Comparison of ENCODE assay signal across 13 cellular contexts in the genomic region with DNA sequence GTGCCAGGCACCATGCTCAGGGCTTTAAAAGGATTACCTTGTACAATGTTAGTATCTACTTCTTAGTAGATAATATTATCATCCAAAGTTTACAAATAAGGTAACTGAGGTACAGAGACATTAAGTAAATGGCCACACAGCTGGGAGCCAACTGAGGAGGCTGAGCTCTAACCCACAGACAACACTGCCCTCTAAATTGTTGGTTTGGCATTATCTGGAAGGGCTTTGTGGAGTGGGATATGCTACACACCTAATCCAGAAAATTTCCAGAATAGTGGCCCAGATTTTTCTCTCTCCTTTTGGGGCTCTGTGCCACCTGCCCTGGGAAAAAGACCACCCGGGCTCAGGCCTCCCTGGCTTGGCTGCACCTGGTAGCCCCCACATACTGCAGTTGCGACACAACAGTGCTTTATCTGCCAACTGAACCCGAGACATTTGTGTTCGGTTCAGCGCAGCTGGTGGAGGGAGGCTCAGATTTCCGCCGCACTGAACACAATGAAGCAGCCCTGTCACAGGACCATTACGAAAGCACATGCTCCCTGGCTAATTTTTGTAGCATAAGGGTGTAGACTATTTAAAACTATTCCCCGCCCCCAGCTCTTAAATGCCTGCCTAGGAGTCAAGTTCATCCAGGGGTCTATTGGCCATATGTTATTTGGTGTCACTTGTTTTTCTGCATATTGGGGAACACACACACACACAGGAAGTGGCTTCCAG.
DNase-seq lines count a peak whose midpoint lies in the region; ATAC-seq, FAIRE-seq and TF ChIP-seq lines count a peak whose summit lies in the region.
"Had no signal": no experiment of that assay in that cellular context is flagged by ENCODE, and none has a peak within 500 bp of the region (broad histone marks: within the 10 kb centered on the region; RNA-seq: fewer than 3 reads in every experiment).

No MANE protein-coding gene starts in this region.

- no peak overlapping the region for H2BK120ac ChIP-seq in mesenchymal stem cell (ENCODE audit: low read depth, low read length)

- no peaks in the 10 kb centered on the region for H3K36me3 ChIP-seq in mesenchymal stem cell (ENCODE audit: control insufficient read depth in 1 of 2, insufficient read depth in 2 of 2, low read depth in 1 of 2, low read length in 2 of 2)

- H3K27ac ChIP-seq in caudate nucleus (ENCODE audit: low read depth, low read length) (peak overlapping the region; percentile 14), mesenchymal stem cell (ENCODE audit: low read length, poor library complexity, severe bottlenecking) (no peak overlapping the region)
- H3K27ac ChIP-seq in CD4-positive, alpha-beta T cell (ENCODE audit: low read depth, low read length): no peak overlapping the region
- H3K27ac ChIP-seq: SK-N-MC had no signal

- H2AFZ ChIP-seq in mesenchymal stem cell (ENCODE audit: low read depth, low read length): no peak overlapping the region

- H3K27me3 Mint-ChIP-seq in stimulated activated naive CD8-positive, alpha-beta T cell treated with anti-CD3 and anti-CD28 coated beads, Interleukin-15, amount 100 ng/mL, for 72 hours: no peaks in the 10 kb centered on the region
- H3K27me3 Mint-ChIP-seq in CD4-positive, alpha-beta T cell: no peaks in the 10 kb centered on the region
- H3K27me3 Mint-ChIP-seq: activated CD4-positive, alpha-beta memory T cell treated with anti-CD3 and anti-CD28 coated beads, Interleukin-2, amount 10 ng/mL, durations not matched to agents 7 days and 5 days; B cell had no signal

- H3K27ac Mint-ChIP-seq in stimulated activated naive CD8-positive, alpha-beta T cell treated with anti-CD3 and anti-CD28 coated beads, Interleukin-15, amount 100 ng/mL, for 72 hours: no peak overlapping the region
- H3K27ac Mint-ChIP-seq in CD4-positive, alpha-beta T cell: no peak overlapping the region
- H3K27ac Mint-ChIP-seq: activated CD4-positive, alpha-beta memory T cell treated with anti-CD3 and anti-CD28 coated beads, Interleukin-2, amount 10 ng/mL, durations not matched to agents 7 days and 5 days; B cell had no signal

- H2BK5ac ChIP-seq in mesenchymal stem cell (ENCODE audit: low read depth, low read length, poor library complexity, severe bottlenecking): no peak overlapping the region

- no peak overlapping the region for H3K14ac ChIP-seq in mesenchymal stem cell (ENCODE audit: low read length in 2 of 2)

- FAIRE-seq in H54 (lab: Jason Lieb, UNC): no peak

- POLR2A ChIA-PET in CD4-positive, alpha-beta T cell (lab: Charles Lee): no interaction called here

- no peaks in the 10 kb centered on the region for H3K79me1 ChIP-seq in mesenchymal stem cell (replicated peaks; ENCODE audit: low read length, poor library complexity, severe bottlenecking)

- peaks cover 0 to 7% of the 10 kb centered on the region in 2 donors for H3K9me3 Mint-ChIP-seq in stimulated activated naive CD8-positive, alpha-beta T cell treated with anti-CD3 and anti-CD28 coated beads, Interleukin-15, amount 100 ng/mL, for 72 hours
- H3K9me3 Mint-ChIP-seq in CD4-positive, alpha-beta T cell: no peaks in the 10 kb centered on the region

- no peak overlapping the region for H4K91ac ChIP-seq in mesenchymal stem cell (ENCODE audit: low read length)

- H2AK5ac ChIP-seq in mesenchymal stem cell (ENCODE audit: low read length, severe bottlenecking): no peak overlapping the region

- CTCF ChIA-PET in CD4-positive, alpha-beta T cell (lab: Charles Lee): no interaction called here

- intact Hi-C loops in CD4-positive, alpha-beta T cell (cut with DNase I, micrococcal nuclease): no loop called here

- no peak overlapping the region for H3K4ac ChIP-seq in mesenchymal stem cell (ENCODE audit: low read depth in 1 of 2, low read length in 2 of 2)

- WGBS in mesenchymal stem cell: 82% methylated on average over 7 of the region's 9 CpGs

- no peaks in the 10 kb centered on the region for H3K27me3 ChIP-seq in mesenchymal stem cell (ENCODE audit: control insufficient read depth in 1 of 2, insufficient read depth in 1 of 2, low read length in 2 of 2)
- H3K27me3 ChIP-seq in CD4-positive, alpha-beta T cell (ENCODE audit: control insufficient read depth, insufficient read depth, low read length): no peaks in the 10 kb centered on the region

- no peak overlapping the region for H2BK12ac ChIP-seq in mesenchymal stem cell (ENCODE audit: low read length in 2 of 2)

- no peak overlapping the region for H3K4me2 ChIP-seq in mesenchymal stem cell (ENCODE audit: low read length, poor library complexity, severe bottlenecking)

- no peaks in the 10 kb centered on the region for H3K36me3 Mint-ChIP-seq in CD4-positive, alpha-beta T cell (ENCODE audit: low read depth)

- H3K23ac ChIP-seq in mesenchymal stem cell (ENCODE audit: low read length in 2 of 2): no peak overlapping the region

- no peaks in the 10 kb centered on the region for H3K9me3 ChIP-seq in mesenchymal stem cell (ENCODE audit: control insufficient read depth, low read length)
- no peaks in the 10 kb centered on the region for H3K9me3 ChIP-seq in CD4-positive, alpha-beta T cell (ENCODE audit: control insufficient read depth, low read length)

- DNase-seq in Ammon's horn (ENCODE audit: low spot score) (peak; percentile 59), NCI-H2081 (lab: John Stamatoyannopoulos, UW) (peak; percentile 67 to 81), caudate nucleus (lab: John Stamatoyannopoulos, UW) (peak in 32 of 61 donors; percentile 1 to 60 (median 20)), mesenchymal stem cell (peak; percentile 30), H54 (ENCODE audit: insufficient read length, low spot score) (no peak)
- DNase-seq in stimulated activated naive CD8-positive, alpha-beta T cell treated with anti-CD3 and anti-CD28 coated beads, Interleukin-15, amount 100 ng/mL, for 72 hours: no peak
- no peak for DNase-seq in CD4-positive, alpha-beta T cell
- DNase-seq: activated CD4-positive, alpha-beta memory T cell treated with anti-CD3 and anti-CD28 coated beads, Interleukin-2, amount 10 ng/mL, durations not matched to agents 7 days and 5 days; amniotic stem cell; Kasumi-1 had no signal

- no peaks in the 10 kb centered on the region for H3K4me1 ChIP-seq in mesenchymal stem cell (ENCODE audit: control insufficient read depth, insufficient read depth, low read depth, low read length)

- H3K18ac ChIP-seq in mesenchymal stem cell (ENCODE audit: low read depth in 1 of 2, low read length in 2 of 2): no peak overlapping the region

- ATAC-seq in stimulated activated naive CD8-positive, alpha-beta T cell treated with anti-CD3 and anti-CD28 coated beads, Interleukin-15, amount 100 ng/mL, for 72 hours: no peak
- ATAC-seq in HG03442 (IDR thresholded peaks at IDR 0.05; ENCODE audit: unreplicated experiment): no peak
- ATAC-seq in CD4-positive, alpha-beta T cell (ENCODE audit: poor library complexity): no peak

- TF ChIP-seq POLR2A in H54 (IDR thresholded peaks at IDR 0.05; ENCODE audit: low read depth, low read length): no peak

- no peak overlapping the region for H3K4me3 ChIP-seq in mesenchymal stem cell (ENCODE audit: insufficient read depth in 1 of 2, low read depth in 1 of 2, low read length in 2 of 2)
- H3K4me3 ChIP-seq: SK-N-MC had no signal

- no peak overlapping the region for H4K8ac ChIP-seq in mesenchymal stem cell (ENCODE audit: low read length)

- TF ChIP-seq CTCF in CD4-positive, alpha-beta T cell (IDR thresholded peaks at IDR 0.05): no peak

- no peaks in the 10 kb centered on the region for H3K4me1 Mint-ChIP-seq in stimulated activated naive CD8-positive, alpha-beta T cell treated with anti-CD3 and anti-CD28 coated beads, Interleukin-15, amount 100 ng/mL, for 72 hours
- H3K4me1 Mint-ChIP-seq in CD4-positive, alpha-beta T cell (ENCODE audit: low read depth): no peaks in the 10 kb centered on the region
- H3K4me1 Mint-ChIP-seq: activated CD4-positive, alpha-beta memory T cell treated with anti-CD3 and anti-CD28 coated beads, Interleukin-2, amount 10 ng/mL, durations not matched to agents 7 days and 5 days; B cell had no signal

- no peak overlapping the region for H3K9ac ChIP-seq in mesenchymal stem cell (ENCODE audit: low read length)

- no peak overlapping the region for H2BK15ac ChIP-seq in mesenchymal stem cell (ENCODE audit: low read depth, poor library complexity, severe bottlenecking)

- H3K4me3 Mint-ChIP-seq in stimulated activated naive CD8-positive, alpha-beta T cell treated with anti-CD3 and anti-CD28 coated beads, Interleukin-15, amount 100 ng/mL, for 72 hours: no peak overlapping the region
- H3K4me3 Mint-ChIP-seq in CD4-positive, alpha-beta T cell: no peak overlapping the region
- H3K4me3 Mint-ChIP-seq: activated CD4-positive, alpha-beta memory T cell treated with anti-CD3 and anti-CD28 coated beads, Interleukin-2, amount 10 ng/mL, durations not matched to agents 7 days and 5 days; B cell had no signal

Comparison
In these comparisons a context has a peak if more than half of its experiments do, and no peak if none do; other contexts are left out.
1. DNase-seq: peak in Ammon's horn (single experiment), NCI-H2081 (2 of 2), caudate nucleus (32 of 61) and mesenchymal stem cell (single experiment); none in H54 (single experiment), stimulated activated naive CD8-positive, alpha-beta T cell treated with anti-CD3 and anti-CD28 coated beads, Interleukin-15, amount 100 ng/mL, for 72 hours (0 of 2) and CD4-positive, alpha-beta T cell (0 of 10).